In the genomic region with DNA sequence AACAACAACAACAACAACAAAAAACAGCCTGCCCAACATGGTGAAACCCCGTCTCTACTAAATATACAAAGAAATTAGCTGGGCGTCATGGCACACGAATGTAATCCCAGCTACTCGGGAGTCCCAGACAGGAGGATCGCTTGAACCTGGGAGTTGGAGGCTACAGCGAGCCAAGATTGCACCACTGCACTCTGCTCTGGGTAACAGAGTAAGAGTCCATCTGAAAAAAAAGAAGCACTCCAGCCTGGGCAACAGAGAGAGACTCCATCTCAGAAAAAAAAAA, we compare ENCODE assay signal across 25 cellular contexts.
"Had no signal": no experiment of that assay in that cellular context is flagged by ENCODE, and none has a peak within 500 bp of the region (broad histone marks: within the 10 kb centered on the region; RNA-seq: fewer than 3 reads in every experiment).

No MANE protein-coding gene starts in this region.

- H3K4me1 ChIP-seq: gastroesophageal sphincter, stomach, thyroid gland, upper lobe of left lung had no signal

- H3K4me2 ChIP-seq: hepatocyte had no signal

- H2AFZ ChIP-seq: hepatocyte had no signal

- FAIRE-seq: bronchial epithelial cell, keratinocyte, small intestine had no signal

- DNase-seq: activated CD4-positive, alpha-beta T cell treated with anti-CD3 and anti-CD28 coated beads for 36 hours; activated CD4-positive, alpha-beta T cell treated with anti-CD3 and anti-CD28 coated beads, Interleukin-2, amount 50 U/mL, for 48 hours; activated CD4-positive, CD25-positive, alpha-beta regulatory T cell; activated CD8-positive, alpha-beta memory T cell treated with anti-CD3 and anti-CD28 coated beads for 24 hours; activated T-cell treated with anti-CD3 and anti-CD28 coated beads, Interleukin-2, amount 50 U/mL, for 24 hours; anterior cingulate cortex; dermis blood vessel endothelial cell; effector CD8-positive, alpha-beta T cell; erythroblast; left colon; mammary epithelial cell; naive B cell; small intestine; stimulated activated CD4-positive, alpha-beta T cell treated with anti-CD3 and anti-CD28 coated beads, Interleukin-1b, Interleukin-23, amount 100 ng/mL, for 48 hours; stimulated activated CD4-positive, alpha-beta T cell treated with anti-CD3 and anti-CD28 coated beads, Interleukin-4, amount 100 ng/mL, for 4 hours; stimulated activated CD8-positive, alpha-beta memory T cell treated with anti-CD3 and anti-CD28 coated beads, Interleukin-4, amount 100 ng/mL, for 48 hours; stimulated activated naive B cell treated with anti-CD40 and anti-IgM and Interleukin-4, amounts not matched to agents 10 μg/mL and 1 μg/mL and 100 μg/mL, for 72 hours; stomach; thyroid gland had no signal

- H3K27ac ChIP-seq: gastroesophageal sphincter, hepatocyte, stomach, thyroid gland, upper lobe of left lung had no signal

- H3K27me3 ChIP-seq: gastroesophageal sphincter, hepatocyte, stomach, thyroid gland, upper lobe of left lung had no signal

- H3K9me3 ChIP-seq: gastroesophageal sphincter, stomach, thyroid gland, upper lobe of left lung had no signal

- ATAC-seq: activated CD4-positive, alpha-beta T cell treated with anti-CD3 and anti-CD28 coated beads for 36 hours; gastroesophageal sphincter; left colon; sciatic nerve; stimulated activated naive B cell treated with anti-CD40 and anti-IgM and Interleukin-4, amounts not matched to agents 10 μg/mL and 1 μg/mL and 100 μg/mL, for 72 hours had no signal

- H3K79me2 ChIP-seq: hepatocyte had no signal

- H3K4me3 ChIP-seq: gastroesophageal sphincter, hepatocyte, stomach, thyroid gland, upper lobe of left lung had no signal

- H3K36me3 ChIP-seq: gastroesophageal sphincter, stomach, thyroid gland, upper lobe of left lung had no signal
